8 cellular contexts compared by ENCODE assay signal in genomic region chr6:138007014-138007472, GRCh38.
DNase-seq lines count a peak whose midpoint lies in the region; ATAC-seq and TF ChIP-seq lines count a peak whose summit lies in the region.

No MANE protein-coding gene starts in this region.

- ATAC-seq in HG02973 (IDR thresholded peaks at IDR 0.05; ENCODE audit: unreplicated experiment), result no peak
- ATAC-seq in HG03196 (IDR thresholded peaks at IDR 0.05; ENCODE audit: unreplicated experiment), result no peak
- no peak for ATAC-seq in GM21515 (IDR thresholded peaks at IDR 0.05; ENCODE audit: unreplicated experiment)

- no peaks in the 10 kb centered on the region; the same call in 1 of the 2 replicates for H3K27me3 ChIP-seq in SJCRH30

- H3K27ac Mint-ChIP-seq in progenitor cell of endocrine pancreas, result no peak overlapping the region

- no peaks in the 10 kb centered on the region for H3K4me1 ChIP-seq in HEK293 (ENCODE audit: control insufficient read depth, insufficient read depth, low read length)
- H3K4me1 ChIP-seq in SJCRH30, result no peaks in the 10 kb centered on the region

- POLR2A ChIA-PET in HEK293 (lab: Yijun Ruan, JAX), result interaction anchor here (5.2 kb wide), 1 partner anchor 100 kb away, joined by 36 read pairs; the partner anchor contains the start of gene PERP

- CTCF ChIA-PET in HEK293 (lab: Yijun Ruan, JAX), result interaction anchor here (0.5 to 10.8 kb wide), 58 partner anchors 9 to 1225 kb away, joined by 3 to 188 read pairs (median 4); no protein-coding TSS in a partner anchor

- no peaks in the 10 kb centered on the region for H3K36me3 ChIP-seq in HEK293 (ENCODE audit: control insufficient read depth in 2 of 2, insufficient read depth in 1 of 2, low read length in 2 of 2)
- H3K36me3 ChIP-seq in SJCRH30, result no peaks in the 10 kb centered on the region

- peaks cover 18% of the 10 kb centered on the region for H3K4me1 Mint-ChIP-seq in progenitor cell of endocrine pancreas (ENCODE audit: low read depth)

- no peak overlapping the region for H3K27ac ChIP-seq in HEK293 (ENCODE audit: extremely low read depth, low read depth, low read length)
- no peak overlapping the region for H3K27ac ChIP-seq in SJCRH30

- H3K27me3 Mint-ChIP-seq in progenitor cell of endocrine pancreas, result no peaks in the 10 kb centered on the region

- DNase-seq in COLO829 (ENCODE audit: low spot score) (peak; percentile 83), SJCRH30 (peak; percentile 54 to 71), epidermal melanocyte (ENCODE audit: insufficient read length, low spot score) (peak; percentile 52), progenitor cell of endocrine pancreas (ENCODE audit: low spot score, unreplicated experiment) (no peak)

- no peak overlapping the region for H3K4me3 Mint-ChIP-seq in progenitor cell of endocrine pancreas (ENCODE audit: low read depth)

- H3K9me3 Mint-ChIP-seq in progenitor cell of endocrine pancreas (ENCODE audit: low read depth), result no peaks in the 10 kb centered on the region

- H3K9me3 ChIP-seq in HEK293 (ENCODE audit: control insufficient read depth, insufficient read depth, low read depth, low read length) (no peaks in the 10 kb centered on the region), SJCRH30 (replicated peaks) (no peaks in the 10 kb centered on the region)

- peak; percentile 48; the same call in 1 of the 2 replicates for TF ChIP-seq CTCF in HEK293 (tag by site-specific recombination; IDR thresholded peaks at IDR 0.05)
- TF ChIP-seq CTCF in progenitor cell of endocrine pancreas (IDR thresholded peaks at IDR 0.05; ENCODE audit: unreplicated experiment), result peak; percentile 57

- H3K4me3 ChIP-seq in HEK293 (ENCODE audit: low read depth, low read length), result no peak overlapping the region
- no peak overlapping the region for H3K4me3 ChIP-seq in SJCRH30

- no peaks in the 10 kb centered on the region for H3K36me3 Mint-ChIP-seq in progenitor cell of endocrine pancreas (ENCODE audit: insufficient read depth)

TF ChIP-seq in HEK293, 187 proteins besides CTCF, POLR2A, EP300 and RAD21 (continues in another document):
- TF ChIP-seq ZNF561 (tag by site-specific recombination; IDR thresholded peaks at IDR 0.05; ENCODE audit: borderline replicate concordance) (peak; percentile 26; the same call in 1 of the 2 replicates), ZNF660 (tag by site-specific recombination; IDR thresholded peaks at IDR 0.05) (peak; percentile 55; the same call in 1 of the 2 replicates), ZNF654 (tag by site-specific recombination; IDR thresholded peaks at IDR 0.05; ENCODE audit: low read depth) (peak; percentile 44), ZNF184 (tag by site-specific recombination; IDR thresholded peaks at IDR 0.05) (peak; percentile 66; the same call in 1 of the 2 replicates), ZNF510 (tag by site-specific recombination; IDR thresholded peaks at IDR 0.05; ENCODE audit: insufficient replicate concordance) (no peak), ZNF623 (tag by site-specific recombination; IDR thresholded peaks at IDR 0.05) (no peak), ZBTB11 (tag by site-specific recombination; conservative IDR thresholded peaks at IDR 0.05; ENCODE audit: low read depth) (no peak), ZNF837 (tag by site-specific recombination; IDR thresholded peaks at IDR 0.05) (no peak), ZNF155 (tag by site-specific recombination; IDR thresholded peaks at IDR 0.05) (no peak), YY2 (tag by site-specific recombination; IDR thresholded peaks at IDR 0.05) (no peak), ZNF394 (tag by site-specific recombination; IDR thresholded peaks at IDR 0.05; ENCODE audit: borderline replicate concordance) (no peak), ZNF138 (tag by site-specific recombination; IDR thresholded peaks at IDR 0.05; ENCODE audit: borderline replicate concordance) (no peak), ZSCAN23 (tag by site-specific recombination; IDR thresholded peaks at IDR 0.05) (no peak), ZNF701 (tag by site-specific recombination; IDR thresholded peaks at IDR 0.05) (no peak), ZNF133 (tag by site-specific recombination; IDR thresholded peaks at IDR 0.05) (no peak), TCF7L2 (IDR thresholded peaks at IDR 0.05; ENCODE audit: borderline replicate concordance, low read depth, low read length) (no peak), ZNF157 (tag by site-specific recombination; IDR thresholded peaks at IDR 0.05) (no peak), ZBTB48 (tag by site-specific recombination; IDR thresholded peaks at IDR 0.05) (peak; percentile 67; the same call in 1 of the 2 replicates), ZNF610 (tag by site-specific recombination; IDR thresholded peaks at IDR 0.05; ENCODE audit: borderline replicate concordance) (no peak), IKZF3 (tag by site-specific recombination; IDR thresholded peaks at IDR 0.05) (0 out of 2 replicates have a peak, but pooled peaks have one; percentile 35), ZNF335 (tag by site-specific recombination; conservative IDR thresholded peaks at IDR 0.05) (peak; percentile 69), ZNF2 (tag by site-specific recombination; IDR thresholded peaks at IDR 0.05) (0 out of 2 replicates have a peak, but pooled peaks have one; percentile 31), MZF1 (tag by site-specific recombination; IDR thresholded peaks at IDR 0.05; ENCODE audit: borderline replicate concordance) (no peak), ZSCAN30 (tag by site-specific recombination; IDR thresholded peaks at IDR 0.05) (no peak), FEZF1 (tag by site-specific recombination; IDR thresholded peaks at IDR 0.05) (peak; percentile 30; the same call in 1 of the 2 replicates), TRIM28 (IDR thresholded peaks at IDR 0.05; ENCODE audit: borderline replicate concordance, low read length) (no peak; the same call in 1 of the 2 replicates), KLF8 (tag by site-specific recombination; IDR thresholded peaks at IDR 0.05) (no peak)
- TF ChIP-seq, protein P1, sequence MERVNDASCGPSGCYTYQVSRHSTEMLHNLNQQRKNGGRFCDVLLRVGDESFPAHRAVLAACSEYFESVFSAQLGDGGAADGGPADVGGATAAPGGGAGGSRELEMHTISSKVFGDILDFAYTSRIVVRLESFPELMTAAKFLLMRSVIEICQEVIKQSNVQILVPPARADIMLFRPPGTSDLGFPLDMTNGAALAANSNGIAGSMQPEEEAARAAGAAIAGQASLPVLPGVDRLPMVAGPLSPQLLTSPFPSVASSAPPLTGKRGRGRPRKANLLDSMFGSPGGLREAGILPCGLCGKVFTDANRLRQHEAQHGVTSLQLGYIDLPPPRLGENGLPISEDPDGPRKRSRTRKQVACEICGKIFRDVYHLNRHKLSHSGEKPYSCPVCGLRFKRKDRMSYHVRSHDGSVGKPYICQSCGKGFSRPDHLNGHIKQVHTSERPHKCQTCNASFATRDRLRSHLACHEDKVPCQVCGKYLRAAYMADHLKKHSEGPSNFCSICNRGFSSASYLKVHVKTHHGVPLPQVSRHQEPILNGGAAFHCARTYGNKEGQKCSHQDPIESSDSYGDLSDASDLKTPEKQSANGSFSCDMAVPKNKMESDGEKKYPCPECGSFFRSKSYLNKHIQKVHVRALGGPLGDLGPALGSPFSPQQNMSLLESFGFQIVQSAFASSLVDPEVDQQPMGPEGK (tag by site-specific recombination; IDR thresholded peaks at IDR 0.05), result 0 out of 2 replicates have a peak, but pooled peaks have one; percentile 28
- TF ChIP-seq, protein P2, sequence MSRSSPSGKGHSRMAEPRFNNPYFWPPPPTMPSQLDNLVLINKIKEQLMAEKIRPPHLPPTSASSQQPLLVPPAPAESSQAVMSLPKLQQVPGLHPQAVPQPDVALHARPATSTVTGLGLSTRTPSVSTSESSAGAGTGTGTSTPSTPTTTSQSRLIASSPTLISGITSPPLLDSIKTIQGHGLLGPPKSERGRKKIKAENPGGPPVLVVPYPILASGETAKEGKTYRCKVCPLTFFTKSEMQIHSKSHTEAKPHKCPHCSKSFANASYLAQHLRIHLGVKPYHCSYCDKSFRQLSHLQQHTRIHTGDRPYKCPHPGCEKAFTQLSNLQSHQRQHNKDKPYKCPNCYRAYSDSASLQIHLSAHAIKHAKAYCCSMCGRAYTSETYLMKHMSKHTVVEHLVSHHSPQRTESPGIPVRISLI (tag by site-specific recombination; IDR thresholded peaks at IDR 0.05), result no peak
